ENCODE assay signal across 13 cellular contexts in the genomic region with DNA sequence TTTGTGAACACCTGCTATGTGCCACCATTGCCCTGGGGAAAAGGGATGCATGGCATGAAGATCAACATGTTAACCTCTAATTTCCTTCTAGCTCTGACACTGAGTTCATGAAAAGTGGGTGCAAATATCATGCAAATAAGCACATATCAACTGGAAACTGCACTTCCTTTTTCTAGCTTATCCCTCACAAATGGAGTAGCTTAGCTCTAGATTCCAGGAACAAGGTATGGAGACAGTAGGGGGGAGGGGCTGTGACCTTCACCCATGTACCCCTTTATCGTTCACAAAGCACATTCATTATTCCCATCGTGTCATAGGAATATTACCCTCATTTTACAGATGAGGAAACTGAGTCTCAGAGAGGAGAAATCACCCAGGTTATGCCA. TPM values are rescaled to one million over a fixed set of nuclear protein-coding genes. Genes with fewer than 3 reads are reported as not detected.
DNase-seq lines count a peak whose midpoint lies in the region; ATAC-seq, FAIRE-seq and TF ChIP-seq lines count a peak whose summit lies in the region.
"Had no signal": no experiment of that assay in that cellular context is flagged by ENCODE, and none has a peak within 500 bp of the region (broad histone marks: within the 10 kb centered on the region; RNA-seq: fewer than 3 reads in every experiment).

No MANE protein-coding gene starts in this region.

- H3K4ac ChIP-seq in H1 (replicated peaks; ENCODE audit: insufficient read length, low read depth, low read length) = no peak overlapping the region

- H4K20me1 ChIP-seq in H1 (replicated peaks in 1 of 2; ENCODE audit: control insufficient read depth in 1 of 2, insufficient read depth in 2 of 2, low read length in 2 of 2) = no peaks in the 10 kb centered on the region

- H3K4me2 ChIP-seq in H1 (ENCODE audit: insufficient read depth in 1 of 2, low read depth in 2 of 2, low read length in 2 of 2) = no peak overlapping the region; a peak in 1 of 4 replicates

- H3K4me3 ChIP-seq in NB4 (ENCODE audit: low read depth, low read length) (peak overlapping the region; percentile 4), H1 (ENCODE audit: extremely low read depth in 1 of 4, insufficient read depth in 2 of 4, low read depth in 3 of 4, low read length in 4 of 4) (no peak overlapping the region), spleen (no peak overlapping the region)

- TF ChIP-seq POLR2A in NB4 (IDR thresholded peaks at IDR 0.05; ENCODE audit: extremely low read depth, insufficient read length) (no peak), H1 (IDR thresholded peaks at IDR 0.05; ENCODE audit: control extremely low read depth in 1 of 2, low read depth in 2 of 2, low read length in 2 of 2) (no peak), spleen (IDR thresholded peaks at IDR 0.05) (no peak)

- H2BK120ac ChIP-seq in H1 (replicated peaks; ENCODE audit: low read depth, low read length) = no peak overlapping the region

- H3K27ac ChIP-seq in H1 (ENCODE audit: low read depth, low read length) = no peak overlapping the region
- peak overlapping the region in 6 of 8 donors; percentile 9 to 78 (median 64) for H3K27ac ChIP-seq in spleen

- H3K36me3 ChIP-seq in H1 (ENCODE audit: control insufficient read depth in 2 of 4, insufficient read depth in 4 of 4, low read length in 3 of 4) = no peaks in the 10 kb centered on the region
- H3K36me3 ChIP-seq in spleen = no peaks in the 10 kb centered on the region

- H4K91ac ChIP-seq in H1 (replicated peaks; ENCODE audit: insufficient read length, low read length) = no peak overlapping the region

- H3K79me1 ChIP-seq in H1 (ENCODE audit: low read depth, low read length) = no peaks in the 10 kb centered on the region

- no peak overlapping the region; the same call in 1 of the 2 replicates for H2BK15ac ChIP-seq in H1 (ENCODE audit: low read length)

- H3K18ac ChIP-seq in H1 (ENCODE audit: extremely low read depth, low read length) = no peak overlapping the region

- DNase-seq in CD1c-positive myeloid dendritic cell (ENCODE audit: extremely low spot score) (peak; percentile 34), NB4 (ENCODE audit: low read depth) (peak; percentile 35), H1 (ENCODE audit: low read depth in 1 of 2, low spot score in 2 of 2) (no peak), spleen (no peak), RPMI8226 (no peak)
- DNase-seq in activated CD4-positive, alpha-beta T cell treated with anti-CD3 and anti-CD28 coated beads for 1 hour = no peak
- DNase-seq: NCI-H1048, NCI-H1694, NCI-H774, SHP77 had no signal

- intact Hi-C loops in spleen (cut with DNase I; ENCODE audit: low total_unique reads) = no loop called here

- no peak overlapping the region for H4K5ac ChIP-seq in H1 (ENCODE audit: insufficient read length, low read depth, low read length)

- FAIRE-seq in H1 (lab: Jason Lieb, UNC) = no peak
- FAIRE-seq: GM18507 had no signal

- H3K9me3 ChIP-seq in H1 (ENCODE audit: insufficient read depth in 2 of 2, low read depth in 1 of 2, low read length in 1 of 2) = no peaks in the 10 kb centered on the region
- no peaks in the 10 kb centered on the region for H3K9me3 ChIP-seq in spleen

- no peaks in the 10 kb centered on the region for H3K79me2 ChIP-seq in H1 (ENCODE audit: control insufficient read depth in 1 of 2, insufficient read depth in 2 of 2, low read length in 2 of 2)

- no peak overlapping the region for H3K23ac ChIP-seq in H1 (ENCODE audit: insufficient read length)

- H2AFZ ChIP-seq in H1 (ENCODE audit: low read length) = no peak overlapping the region

- 0 out of 2 replicates have a peak overlapping the region, but pooled peaks have one; percentile 17 for H2BK12ac ChIP-seq in H1 (ENCODE audit: low read depth, low read length)

- H3K27me3 ChIP-seq in H1 (replicated peaks in 1 of 4; ENCODE audit: control insufficient read depth in 3 of 4, extremely low read depth in 1 of 4, insufficient read depth in 3 of 4, low read length in 3 of 4) (peaks cover 0 to 11% (median 7%) of the 10 kb centered on the region in 4 experiments; a peak in 3 of 7 replicates), spleen (replicated peaks in 1 of 7) (peaks cover 0 to 13% (median 0%) of the 10 kb centered on the region in 7 donors)

- peaks cover 2 to 11% (median 6%) of the 10 kb centered on the region in 4 experiments for H3K4me1 ChIP-seq in H1 (replicated peaks in 1 of 4; ENCODE audit: control insufficient read depth in 3 of 4, insufficient read depth in 4 of 4, low read length in 3 of 4)
- peaks cover 0 to 39% (median 17%) of the 10 kb centered on the region in 6 donors for H3K4me1 ChIP-seq in spleen

- no peak overlapping the region for H2AK5ac ChIP-seq in H1 (ENCODE audit: low read depth, low read length)

- POLR2A ChIA-PET in H1 (lab: Charles Lee; ENCODE audit: partially characterized antibody) = interaction anchor here (2.0 kb wide), 1 partner anchor 12 kb away, joined by 7 read pairs; no protein-coding TSS in a partner anchor

- no peak overlapping the region for H2BK20ac ChIP-seq in H1 (ENCODE audit: low read length)

- H3K56ac ChIP-seq in H1 (replicated peaks; ENCODE audit: insufficient read length, low read depth, low read length) = no peak overlapping the region

- no peak overlapping the region for H3K9ac ChIP-seq in H1 (replicated peaks in 1 of 4; ENCODE audit: extremely low read depth in 1 of 4, low read depth in 3 of 4, low read length in 3 of 4)

- TF ChIP-seq RAD21 in H1 (IDR thresholded peaks at IDR 0.05 in 1 of 2, conservative IDR thresholded peaks at IDR 0.05 in 1 of 2; ENCODE audit: low read depth in 2 of 2, low read length in 2 of 2) = no peak

- no peak overlapping the region for H2BK5ac ChIP-seq in H1 (ENCODE audit: low read depth, low read length)

- CTCF ChIA-PET in H1 (lab: Charles Lee; ENCODE audit: partially characterized antibody) = interaction anchor here (1.0 to 1.2 kb wide), 4 partner anchors 8 to 85 kb away, joined by 3 read pairs; no protein-coding TSS in a partner anchor

- ATAC-seq in GM21423 (IDR thresholded peaks at IDR 0.05; ENCODE audit: unreplicated experiment) = no peak
- ATAC-seq: Panc1 had no signal

- no peak for TF ChIP-seq EP300 in H1 (IDR thresholded peaks at IDR 0.05; ENCODE audit: borderline replicate concordance in 1 of 2, low read depth in 2 of 2, low read length in 2 of 2)

- TF ChIP-seq CTCF in NB4 (IDR thresholded peaks at IDR 0.05; ENCODE audit: low read depth, low read length) (no peak), H1 (IDR thresholded peaks at IDR 0.05; ENCODE audit: control extremely low read depth in 1 of 3, insufficient read depth in 1 of 3, low read depth in 1 of 3, low read length in 3 of 3) (no peak), spleen (IDR thresholded peaks at IDR 0.05 in 8 of 11, conservative IDR thresholded peaks at IDR 0.05 in 3 of 11) (no peak)

- 77% methylated on average over 2 of the region's 2 CpGs; no CpG with 5 or more reads in 1 of the 2 experiments for WGBS in H1 (ENCODE audit: extremely low coverage in 1 of 2, insufficient coverage in 1 of 2, insufficient read length in 1 of 2, insufficient replicate concordance in 2 of 2, low coverage in 1 of 2, low lambda C conversion rate in 2 of 2, missing lambda C conversion rate in 1 of 2), 2 experiments
- WGBS in spleen, 5 donors = 54 to 73% (median 69%) methylated on average over 2 of the region's 2 CpGs

- H4K8ac ChIP-seq in H1 (ENCODE audit: extremely low read depth, insufficient read depth, low read length) = no peak overlapping the region

- no peak overlapping the region for H3K14ac ChIP-seq in H1 (ENCODE audit: insufficient read length)

- H3K23me2 ChIP-seq in H1 (ENCODE audit: low read depth, low read length) = no peaks in the 10 kb centered on the region

TF ChIP-seq in H1, 55 proteins besides CTCF, POLR2A, EP300 and RAD21:
- TF ChIP-seq SIN3A (conservative IDR thresholded peaks at IDR 0.05 in 1 of 2, IDR thresholded peaks at IDR 0.05 in 1 of 2; ENCODE audit: low read depth in 1 of 2, low read length in 2 of 2) (no peak), EZH2 (IDR thresholded peaks at IDR 0.05; ENCODE audit: low read depth, low read length, severe bottlenecking) (no peak), ASH2L (IDR thresholded peaks at IDR 0.05; ENCODE audit: low read length) (no peak), CBX5 (IDR thresholded peaks at IDR 0.05; ENCODE audit: low read depth, low read length) (no peak), SUZ12 (IDR thresholded peaks at IDR 0.05; ENCODE audit: low read length) (no peak), SP1 (IDR thresholded peaks at IDR 0.05; ENCODE audit: low read depth, low read length) (no peak), TBP (IDR thresholded peaks at IDR 0.05; ENCODE audit: low read depth, low read length) (no peak), CHD2 (IDR thresholded peaks at IDR 0.05; ENCODE audit: low read length) (no peak), YY1 (IDR thresholded peaks at IDR 0.05; ENCODE audit: low read depth, low read length) (no peak), RFX5 (IDR thresholded peaks at IDR 0.05; ENCODE audit: borderline replicate concordance, low read depth, low read length) (no peak)

RNA-seq across cellular contexts. Expression of a gene that starts 37.4 kb away (rescaled TPM):
- total RNA-seq in H1 (2021; fragmentation: NEBNext Ultra II Directional; extraction: Animal tissue kit (Norgen Biotek cat#: 25700)) = 3.0 and 3.8 TPM in 2 replicates
- polyA plus RNA-seq in H1 (2011; rRNA removed) (1.8 and 2.8 TPM in 2 replicates), spleen (1 to 10 TPM; 1.9 to 5.6 (median 2.1) TPM)
- polyA plus RNA-seq in H1 (2011; cell fraction: cytosol; rRNA removed) = 2.4 TPM
- polyA plus RNA-seq in H1 (2011; cell fraction: nucleus; rRNA removed) = 4.4 TPM
- polyA plus RNA-seq in H1 (2012, experiment 1 of 2) = 1.5 to 2.0 TPM (median 1.7 TPM) in 4 replicates
- 1.8 TPM for polyA plus RNA-seq in H1 (2012, experiment 2 of 2)
- polyA plus RNA-seq in H1 (2013, experiment 1 of 2) = 2.2 TPM
- 2.2 TPM for polyA plus RNA-seq in H1 (2013, experiment 2 of 2)
- 2.3 and 3.0 TPM in 2 replicates for polyA minus RNA-seq in H1 (2011; rRNA and poly(A)+ RNA removed)
- polyA minus RNA-seq in H1 (2011; cell fraction: cytosol; rRNA and poly(A)+ RNA removed) = 2.6 TPM
- 2.9 TPM for polyA minus RNA-seq in H1 (2011; cell fraction: nucleus; rRNA and poly(A)+ RNA removed)
- total RNA-seq in spleen = 10 to 100 TPM; 16.5 to 35.2 (median 26.8) TPM

Comparison
In these comparisons a context has a peak if more than half of its experiments do, and no peak if none do; other contexts are left out.
1. DNase-seq: peak in CD1c-positive myeloid dendritic cell (single experiment) and NB4 (single experiment); none in H1 (0 of 2), spleen (single experiment), activated CD4-positive, alpha-beta T cell treated with anti-CD3 and anti-CD28 coated beads for 1 hour (single experiment) and RPMI8226 (single experiment).